In the genomic region with DNA sequence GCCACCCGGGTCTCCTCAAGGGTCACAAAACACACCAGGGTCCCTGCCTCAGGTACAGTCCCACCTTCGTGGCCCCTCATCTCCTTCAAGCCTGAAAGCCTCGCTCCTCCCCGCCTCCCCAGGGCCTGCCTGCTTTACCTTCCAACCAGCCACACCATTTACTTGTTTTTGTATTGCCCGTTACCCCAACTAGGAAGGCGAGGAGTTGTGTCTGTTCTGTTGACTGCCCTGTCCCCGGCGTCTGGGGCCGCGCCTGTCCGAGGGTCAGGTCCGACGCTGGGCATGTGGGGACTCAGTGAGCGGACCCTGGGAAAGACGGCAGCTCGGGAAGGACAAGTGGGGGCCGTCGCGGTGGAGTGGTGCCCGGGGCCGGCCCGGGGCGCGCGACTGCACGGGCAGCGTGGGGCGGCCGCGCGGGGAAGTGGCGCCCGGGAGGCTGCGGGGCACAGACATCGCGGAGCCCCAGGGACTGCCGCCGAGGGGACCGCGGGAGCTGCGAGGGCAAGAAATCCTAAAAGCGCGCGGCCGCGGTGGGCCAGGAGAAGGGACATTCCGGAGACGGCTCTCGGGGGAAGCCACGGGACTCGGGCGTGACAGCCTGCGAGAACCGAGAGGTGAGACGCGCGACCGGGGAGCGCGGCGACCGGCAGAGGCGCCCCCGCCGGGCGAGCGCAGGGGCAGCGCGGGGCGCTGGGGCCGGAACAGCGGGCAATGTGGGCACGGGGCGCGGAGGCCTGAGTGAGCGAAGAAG, we compare ENCODE assay signal across 8 cellular contexts. TPM values are rescaled to one million over a fixed set of nuclear protein-coding genes. Genes with fewer than 3 reads are reported as not detected.
DNase-seq lines count a peak whose midpoint lies in the region; ATAC-seq and TF ChIP-seq lines count a peak whose summit lies in the region.

No MANE protein-coding gene starts in this region.

- peaks cover 6% of the 10 kb centered on the region for H3K4me1 ChIP-seq in osteoblast (ENCODE audit: insufficient read depth, low read length)

- peak; percentile 19 for DNase-seq in NCI-H1092 treated with DMSO at 0.1 percent for 48 hours (lab: John Stamatoyannopoulos, UW)
- DNase-seq in NCI-H1092 (lab: John Stamatoyannopoulos, UW): no peak
- DNase-seq in Jurkat, Clone E6-1 (ENCODE audit: low read depth, low spot score): no peak
- peak; percentile 21 to 30 for DNase-seq in activated CD4-positive, alpha-beta T cell treated with anti-CD3 and anti-CD28 coated beads, Interleukin-2, amount 50 U/mL, for 4 hours
- no peak for DNase-seq in fibroblast of mammary gland (ENCODE audit: low read depth)
- no peak for DNase-seq in osteoblast (ENCODE audit: insufficient read length, low spot score, missing footprints)
- no peak for DNase-seq in kidney glomerular epithelial cell (lab: John Stamatoyannopoulos, UW)

- H3K79me2 ChIP-seq in osteoblast (ENCODE audit: insufficient read depth, low read length): no peaks in the 10 kb centered on the region

- H3K4me3 ChIP-seq in Jurkat, Clone E6-1 (ENCODE audit: low read length): peak overlapping the region; percentile 53
- H3K4me3 ChIP-seq in fibroblast of mammary gland (ENCODE audit: control insufficient read depth, low read depth, low read length): peak overlapping the region; percentile 44
- peak overlapping the region; percentile 77 for H3K4me3 ChIP-seq in osteoblast (ENCODE audit: insufficient read depth, low read length)

- TF ChIP-seq CTCF in fibroblast of mammary gland (conservative IDR thresholded peaks at IDR 0.05; ENCODE audit: control insufficient read depth, insufficient read depth, low read depth, low read length) (no peak), osteoblast (IDR thresholded peaks at IDR 0.05; ENCODE audit: extremely low read depth, low read depth, low read length) (no peak)

- H3K27ac ChIP-seq in osteoblast (ENCODE audit: low read depth, low read length): no peak overlapping the region

- H2AFZ ChIP-seq in osteoblast (ENCODE audit: low read length): peak overlapping the region; percentile 84

- peak; percentile 45 for ATAC-seq in GM21526 (IDR thresholded peaks at IDR 0.05; ENCODE audit: low FRiP score, unreplicated experiment)

- peak overlapping the region; percentile 69 for H3K4me2 ChIP-seq in osteoblast (ENCODE audit: insufficient read depth, low read length)

- H3K36me3 ChIP-seq in osteoblast (ENCODE audit: insufficient read depth, low read length): no peaks in the 10 kb centered on the region

- H3K27me3 ChIP-seq in osteoblast (ENCODE audit: insufficient read depth, low read length): peaks cover 5% of the 10 kb centered on the region

- H3K9me3 ChIP-seq in osteoblast (ENCODE audit: low read depth, low read length): no peaks in the 10 kb centered on the region

- no peaks in the 10 kb centered on the region for H4K20me1 ChIP-seq in osteoblast (ENCODE audit: insufficient read depth, low read length)

RNA-seq across cellular contexts. Expression of a gene that starts 0.8 kb away (rescaled TPM):
- polyA plus RNA-seq in Jurkat, Clone E6-1 (2012; ENCODE audit: insufficient read depth, insufficient read length): 5.1 TPM
- 0.29 and 0.36 TPM in 2 replicates for total RNA-seq in osteoblast

Comparison
In these comparisons a context has a peak if more than half of its experiments do, and no peak if none do; other contexts are left out.
1. DNase-seq: peak in NCI-H1092 treated with DMSO at 0.1 percent for 48 hours (single experiment) and activated CD4-positive, alpha-beta T cell treated with anti-CD3 and anti-CD28 coated beads, Interleukin-2, amount 50 U/mL, for 4 hours (2 of 2); none in NCI-H1092 (single experiment), Jurkat, Clone E6-1 (single experiment), fibroblast of mammary gland (single experiment), osteoblast (single experiment) and kidney glomerular epithelial cell (single experiment).
2. Peak in every context shown above with its lines, with median percentiles within 50 percentile points of each other: H3K4me3 ChIP-seq.